Comparison of ENCODE assay signal across 23 cellular contexts in genomic region chr17:81330884-81331245, GRCh38. TPM values are rescaled to one million over a fixed set of nuclear protein-coding genes. Genes with fewer than 3 reads are reported as not detected.
DNase-seq lines count a peak whose midpoint lies in the region; ATAC-seq, FAIRE-seq and TF ChIP-seq lines count a peak whose summit lies in the region.
"Had no signal": no experiment of that assay in that cellular context is flagged by ENCODE, and none has a peak within 500 bp of the region (broad histone marks: within the 10 kb centered on the region; RNA-seq: fewer than 3 reads in every experiment).

No MANE protein-coding gene starts in this region.

- 73 to 83% (median 78%) methylated on average over 6 to 10 of the region's 10 CpGs for WGBS in psoas muscle, 3 donors

- H3K4me3 Mint-ChIP-seq in CD4-positive, alpha-beta T cell: no peak overlapping the region
- H3K4me3 Mint-ChIP-seq: activated CD4-positive, alpha-beta T cell treated with anti-CD3 and anti-CD28 coated beads, Interleukin-2, amount 10 ng/mL, durations not matched to agents 7 days and 5 days; activated T-cell treated with anti-CD3 and anti-CD28 coated beads, Interleukin-2, amount 50 U/mL, for 24 hours; stimulated activated naive CD8-positive, alpha-beta T cell treated with anti-CD3 and anti-CD28 coated beads, Interleukin-15, Interleukin-2, amounts not matched to agents 100 ng/mL and 50 ng/mL, for 24 hours; WTC11 had no signal

- H3K36me3 ChIP-seq in BE2C: no peaks in the 10 kb centered on the region
- no peaks in the 10 kb centered on the region for H3K36me3 ChIP-seq in PC-3 (ENCODE audit: low read depth, low read length)
- H3K36me3 ChIP-seq in keratinocyte (ENCODE audit: control insufficient read depth in 2 of 2, extremely low read depth in 1 of 2, insufficient read depth in 2 of 2, low read length in 2 of 2): no peaks in the 10 kb centered on the region
- H3K36me3 ChIP-seq in psoas muscle (ENCODE audit: insufficient read depth in 1 of 2, low read depth in 1 of 2): no peaks in the 10 kb centered on the region
- H3K36me3 ChIP-seq: gastroesophageal sphincter, sigmoid colon had no signal

- H3K27me3 ChIP-seq in BE2C: no peaks in the 10 kb centered on the region
- H3K27me3 ChIP-seq in PC-3 (ENCODE audit: low read length): no peaks in the 10 kb centered on the region
- H3K27me3 ChIP-seq in keratinocyte (ENCODE audit: control insufficient read depth, extremely low read depth, insufficient read depth, low read length): peaks cover 18% of the 10 kb centered on the region
- no peaks in the 10 kb centered on the region for H3K27me3 ChIP-seq in psoas muscle (ENCODE audit: insufficient read depth in 3 of 3, low read length in 2 of 3)
- H3K27me3 ChIP-seq in CD4-positive, alpha-beta T cell (ENCODE audit: control insufficient read depth, insufficient read depth, low read length): peaks cover 11% of the 10 kb centered on the region
- H3K27me3 ChIP-seq: gastroesophageal sphincter, sigmoid colon had no signal

- DNase-seq in BE2C (no peak), PC-3 (no peak), keratinocyte (ENCODE audit: low read depth, low spot score) (no peak), psoas muscle (no peak)
- no peak for DNase-seq in CD4-positive, alpha-beta T cell
- DNase-seq in stimulated activated CD8-positive, alpha-beta memory T cell treated with anti-CD3 and anti-CD28 coated beads, Interleukin-4, amount 100 ng/mL, for 48 hours: no peak
- DNase-seq: activated CD4-positive, alpha-beta T cell treated with anti-CD3 and anti-CD28 coated beads, Interleukin-2, amount 10 ng/mL, durations not matched to agents 7 days and 5 days; activated gamma-delta T cell; activated T-cell treated with anti-CD3 and anti-CD28 coated beads, Interleukin-2, amount 50 U/mL, for 24 hours; caudate nucleus; dermis blood vessel endothelial cell; DND-41; NCI-H2081 treated with DMSO at 0.1 percent for 48 hours; NCI-H345; NCI-H748 treated with DMSO at 0.1 percent for 48 hours; sigmoid colon had no signal

- no peaks in the 10 kb centered on the region for H3K9me3 ChIP-seq in BE2C
- no peaks in the 10 kb centered on the region for H3K9me3 ChIP-seq in PC-3 (ENCODE audit: low read length)
- no peaks in the 10 kb centered on the region for H3K9me3 ChIP-seq in keratinocyte (ENCODE audit: control insufficient read depth, low read depth, low read length)
- H3K9me3 ChIP-seq in psoas muscle: no peaks in the 10 kb centered on the region
- H3K9me3 ChIP-seq in CD4-positive, alpha-beta T cell (ENCODE audit: control insufficient read depth, low read length): no peaks in the 10 kb centered on the region
- H3K9me3 ChIP-seq: gastroesophageal sphincter, sigmoid colon had no signal

- H3F3A ChIP-seq in PC-3 (ENCODE audit: low read length, unreplicated experiment): peaks cover 5% of the 10 kb centered on the region

- H3K27ac ChIP-seq in PC-3 (ENCODE audit: low read length) (no peak overlapping the region), keratinocyte (ENCODE audit: control insufficient read depth, insufficient read depth, low read length) (no peak overlapping the region), psoas muscle (peak overlapping the region; percentile 95)
- no peak overlapping the region for H3K27ac ChIP-seq in CD4-positive, alpha-beta T cell (ENCODE audit: low read depth, low read length)
- H3K27ac ChIP-seq: parathyroid adenoma had no signal

- CTCF ChIA-PET in PC-3 (lab: Charles Lee): no interaction called here
- CTCF ChIA-PET in CD4-positive, alpha-beta T cell (lab: Charles Lee): no interaction called here

- BruUV-seq in PC-3 (replicated peaks; lab: Mats Ljungman, UMichigan): no TSS peak

- no peaks in the 10 kb centered on the region for H3K9me1 ChIP-seq in keratinocyte (ENCODE audit: control insufficient read depth, extremely low read depth, insufficient read depth, low read length)

- H2AFZ ChIP-seq in PC-3 (ENCODE audit: low read length) (no peak overlapping the region), keratinocyte (ENCODE audit: control insufficient read depth, low read length) (no peak overlapping the region)
- H2AFZ ChIP-seq: parathyroid adenoma had no signal

- no peak overlapping the region for H3K27ac Mint-ChIP-seq in CD4-positive, alpha-beta T cell
- H3K27ac Mint-ChIP-seq: activated CD4-positive, alpha-beta T cell treated with anti-CD3 and anti-CD28 coated beads, Interleukin-2, amount 10 ng/mL, durations not matched to agents 7 days and 5 days; activated T-cell treated with anti-CD3 and anti-CD28 coated beads, Interleukin-2, amount 50 U/mL, for 24 hours; stimulated activated naive CD8-positive, alpha-beta T cell treated with anti-CD3 and anti-CD28 coated beads, Interleukin-15, Interleukin-2, amounts not matched to agents 100 ng/mL and 50 ng/mL, for 24 hours; WTC11 had no signal

- dilution Hi-C loops in keratinocyte (cut with MboI; ENCODE audit: extremely low pct_ligation_motif_present, low sequenced_read_pairs): no loop called here

- TF ChIP-seq CTCF in BE2C (IDR thresholded peaks at IDR 0.05; ENCODE audit: low read depth, low read length) (no peak), PC-3 (conservative IDR thresholded peaks at IDR 0.05; ENCODE audit: low read depth, low read length) (no peak), keratinocyte (optimal IDR thresholded peaks at IDR 0.05 in 1 of 3, IDR thresholded peaks at IDR 0.05 in 1 of 3, conservative IDR thresholded peaks at IDR 0.05 in 1 of 3; ENCODE audit: extremely low read depth in 1 of 3, insufficient read depth in 2 of 3, low read length in 3 of 3) (no peak), psoas muscle (IDR thresholded peaks at IDR 0.05) (no peak)
- no peak for TF ChIP-seq CTCF in CD4-positive, alpha-beta T cell (IDR thresholded peaks at IDR 0.05)

- H3K79me2 ChIP-seq in PC-3 (ENCODE audit: low read length) (no peaks in the 10 kb centered on the region), keratinocyte (ENCODE audit: control insufficient read depth, insufficient read depth, low read length) (no peaks in the 10 kb centered on the region)

- ATAC-seq in PC-3 (no peak), psoas muscle (no peak), HG03175 (IDR thresholded peaks at IDR 0.05; ENCODE audit: unreplicated experiment) (no peak), GM21447 (IDR thresholded peaks at IDR 0.05; ENCODE audit: unreplicated experiment) (no peak)
- ATAC-seq in CD4-positive, alpha-beta T cell (ENCODE audit: poor library complexity): no peak
- ATAC-seq: gastroesophageal sphincter had no signal

- no peaks in the 10 kb centered on the region for H3K36me3 Mint-ChIP-seq in CD4-positive, alpha-beta T cell (ENCODE audit: low read depth)
- H3K36me3 Mint-ChIP-seq: WTC11 had no signal

- no peak for FAIRE-seq in keratinocyte (lab: Jason Lieb, UNC)
- FAIRE-seq: astrocyte had no signal

- H3K9me2 ChIP-seq in PC-3 (replicated peaks; ENCODE audit: low read length): no peaks in the 10 kb centered on the region

- no peak overlapping the region for H3K9ac ChIP-seq in PC-3 (ENCODE audit: low read length)
- no peak overlapping the region for H3K9ac ChIP-seq in keratinocyte (ENCODE audit: control insufficient read depth, extremely low read depth, insufficient read depth, low read length)
- H3K9ac ChIP-seq: parathyroid adenoma had no signal

- peaks cover 15% of the 10 kb centered on the region for H3K27me3 Mint-ChIP-seq in CD4-positive, alpha-beta T cell
- H3K27me3 Mint-ChIP-seq: activated CD4-positive, alpha-beta T cell treated with anti-CD3 and anti-CD28 coated beads, Interleukin-2, amount 10 ng/mL, durations not matched to agents 7 days and 5 days had no signal

- no peaks in the 10 kb centered on the region for H4K20me1 ChIP-seq in PC-3 (ENCODE audit: low read length)
- no peaks in the 10 kb centered on the region for H4K20me1 ChIP-seq in keratinocyte (ENCODE audit: control insufficient read depth, extremely low read depth, insufficient read depth, low read length)

- H3K4me2 ChIP-seq in PC-3 (ENCODE audit: low read length): peak overlapping the region; percentile 75; the same call in 1 of the 2 replicates
- H3K4me2 ChIP-seq in keratinocyte (ENCODE audit: control insufficient read depth, extremely low read depth, insufficient read depth, low read depth, low read length): peak overlapping the region; percentile 78

- H3K4me1 Mint-ChIP-seq in CD4-positive, alpha-beta T cell (ENCODE audit: low read depth): no peaks in the 10 kb centered on the region
- H3K4me1 Mint-ChIP-seq: activated CD4-positive, alpha-beta T cell treated with anti-CD3 and anti-CD28 coated beads, Interleukin-2, amount 10 ng/mL, durations not matched to agents 7 days and 5 days had no signal

- H3K4me3 ChIP-seq in BE2C (ENCODE audit: low read depth, low read length): peak overlapping the region; percentile 15; the same call in 1 of the 2 replicates
- H3K4me3 ChIP-seq in PC-3 (ENCODE audit: low read length): no peak overlapping the region
- H3K4me3 ChIP-seq in keratinocyte (ENCODE audit: control insufficient read depth in 2 of 3, extremely low read depth in 1 of 3, insufficient read depth in 2 of 3, low read depth in 1 of 3, low read length in 3 of 3): no peak overlapping the region
- H3K4me3 ChIP-seq in psoas muscle: no peak overlapping the region
- H3K4me3 ChIP-seq: gastroesophageal sphincter, sigmoid colon had no signal

- intact Hi-C loops in PC-3 (cut with micrococcal nuclease) (no loop called here), psoas muscle (cut with DNase I) (no loop called here)
- intact Hi-C loops in CD4-positive, alpha-beta T cell (cut with DNase I, micrococcal nuclease): no loop called here

- H3K9me3 Mint-ChIP-seq in CD4-positive, alpha-beta T cell: no peaks in the 10 kb centered on the region
- H3K9me3 Mint-ChIP-seq: activated CD4-positive, alpha-beta T cell treated with anti-CD3 and anti-CD28 coated beads, Interleukin-2, amount 10 ng/mL, durations not matched to agents 7 days and 5 days; activated T-cell treated with anti-CD3 and anti-CD28 coated beads, Interleukin-2, amount 50 U/mL, for 24 hours; stimulated activated naive CD8-positive, alpha-beta T cell treated with anti-CD3 and anti-CD28 coated beads, Interleukin-15, Interleukin-2, amounts not matched to agents 100 ng/mL and 50 ng/mL, for 24 hours; WTC11 had no signal

- H3K4me1 ChIP-seq in BE2C: peaks cover 53% of the 10 kb centered on the region
- H3K4me1 ChIP-seq in PC-3 (ENCODE audit: insufficient read depth, low read length): peaks cover 39% of the 10 kb centered on the region
- H3K4me1 ChIP-seq in keratinocyte (ENCODE audit: control insufficient read depth, extremely low read depth, insufficient read depth, low read length): peaks cover 33% of the 10 kb centered on the region
- peaks cover 67% of the 10 kb centered on the region for H3K4me1 ChIP-seq in psoas muscle

- POLR2A ChIA-PET in PC-3 (lab: Charles Lee; ENCODE audit: unreplicated experiment): no interaction called here
- POLR2A ChIA-PET in CD4-positive, alpha-beta T cell (lab: Charles Lee): no interaction called here

RNA-seq across cellular contexts. Expression of gene SLC38A10, which starts 35.8 kb away (rescaled TPM):
- 41.2 TPM for polyA plus RNA-seq in BE2C (2012; ENCODE audit: insufficient read depth, insufficient read length, low read depth)
- total RNA-seq in PC-3 (2014; rRNA removed) (77.8 and 118 TPM in 2 replicates), psoas muscle (10 to 100 TPM; 16.7 to 23.9 (median 18.6) TPM)
- polyA plus RNA-seq in keratinocyte (16.8 to 21.2 TPM (median 20.9 TPM) in 3 replicates), psoas muscle (10 to 100 TPM; 16.9 to 40.6 (median 33.0) TPM)
- 10.1 TPM for polyA plus RNA-seq in keratinocyte (2011; ENCODE audit: low read depth)
- 7.3 and 14.6 TPM in 2 replicates for polyA plus RNA-seq in keratinocyte (2011; cell fraction: cytosol; rRNA removed)
- polyA plus RNA-seq in keratinocyte (2011; cell fraction: nucleus; rRNA removed): 61.8 and 98.8 TPM in 2 replicates
- polyA plus RNA-seq in keratinocyte (2012; ENCODE audit: low replicate concordance): 17.6 and 29.3 TPM in 2 replicates
- polyA minus RNA-seq in keratinocyte: 33.0 to 40.6 TPM (median 39.1 TPM) in 3 replicates
- 51.6 TPM for polyA minus RNA-seq in keratinocyte (2011; cell fraction: cytosol; rRNA and poly(A)+ RNA removed)
- polyA minus RNA-seq in keratinocyte (2011; cell fraction: nucleus; rRNA and poly(A)+ RNA removed): 72.5 and 76.3 TPM in 2 replicates
- 10 to 100 TPM; 22.8 to 26.4 TPM for total RNA-seq in CD4-positive, alpha-beta T cell
